Comparison of ENCODE assay signal across 2 cellular contexts in genomic region chr1:206471415-206471801, GRCh38.
TF ChIP-seq lines count a peak whose summit lies in the region.

No MANE protein-coding gene starts in this region.

TF ChIP-seq in HepG2, 621 proteins besides CTCF, POLR2A, EP300 and RAD21 (continued from another document):
- TF ChIP-seq WIZ (CRISPR knock-in tag; IDR thresholded peaks at IDR 0.05) = 0 out of 2 replicates have a peak, but pooled peaks have one; percentile 2

TF ChIP-seq in WTC11, 78 proteins besides CTCF, POLR2A, EP300 and RAD21:
- TF ChIP-seq ZNF532 (CRISPR knock-in tag; IDR thresholded peaks at IDR 0.05; ENCODE audit: borderline replicate concordance) (no peak), PREB (CRISPR knock-in tag; IDR thresholded peaks at IDR 0.05; ENCODE audit: borderline replicate concordance) (no peak), FOXJ3 (CRISPR knock-in tag; IDR thresholded peaks at IDR 0.05; ENCODE audit: borderline replicate concordance) (no peak), HMGXB4 (CRISPR knock-in tag; IDR thresholded peaks at IDR 0.05) (no peak), NR3C1 (CRISPR knock-in tag; conservative IDR thresholded peaks at IDR 0.05; ENCODE audit: low read depth) (no peak), ZNF396 (CRISPR knock-in tag; IDR thresholded peaks at IDR 0.05; ENCODE audit: borderline replicate concordance) (no peak), ESRRA (CRISPR knock-in tag; IDR thresholded peaks at IDR 0.05; ENCODE audit: borderline replicate concordance) (no peak)
